In genomic region chr5:14676320-14676719, GRCh38 we compare ENCODE assay signal across 8 cellular contexts. TPM values are rescaled to one million over a fixed set of nuclear protein-coding genes. Genes with fewer than 3 reads are reported as not detected.
A peak's percentile ranks its signal among the peaks of the same experiment; 100 is the strongest.
DNase-seq lines count a peak whose midpoint lies in the region; ATAC-seq, FAIRE-seq and TF ChIP-seq lines count a peak whose summit lies in the region.

No MANE protein-coding gene starts in this region.

- peaks cover 28% of the 10 kb centered on the region for H3F3A ChIP-seq in SU-DHL-6 (ENCODE audit: insufficient read depth)

- H4K20me1 ChIP-seq in HepG2 (ENCODE audit: insufficient read depth, low read length), result peaks cover 9% of the 10 kb centered on the region
- H4K20me1 ChIP-seq in SU-DHL-6 (ENCODE audit: low read depth, low read length), result no peaks in the 10 kb centered on the region; the same call in 1 of the 2 replicates

- H3K27me3 ChIP-seq in right lobe of liver (no peaks in the 10 kb centered on the region), HepG2 (ENCODE audit: control insufficient read depth in 1 of 2, insufficient read depth in 2 of 2, low read length in 2 of 2) (no peaks in the 10 kb centered on the region), SU-DHL-6 (ENCODE audit: low read length) (no peaks in the 10 kb centered on the region), suprapubic skin (no peaks in the 10 kb centered on the region)

- H3K36me3 ChIP-seq in right lobe of liver (peaks cover 0 to 21% (median under 1%) of the 10 kb centered on the region in 4 donors), HepG2 (replicated peaks in 1 of 2; ENCODE audit: control insufficient read depth in 1 of 2, insufficient read depth in 2 of 2, low read length in 2 of 2) (peaks cover 11 to 63% of the 10 kb centered on the region in 2 experiments), SU-DHL-6 (ENCODE audit: low read length) (peaks cover 20% of the 10 kb centered on the region; the same call in 1 of the 2 replicates), suprapubic skin (peaks cover 26% of the 10 kb centered on the region)

- no peak for TF ChIP-seq RAD21 in HepG2 (CRISPR knock-in tag; IDR thresholded peaks at IDR 0.05)

- no peak overlapping the region for H3K27ac Mint-ChIP-seq in progenitor cell of endocrine pancreas

- H3K9me2 ChIP-seq in SU-DHL-6 (replicated peaks; ENCODE audit: insufficient read depth, low read length), result no peaks in the 10 kb centered on the region

- no peaks in the 10 kb centered on the region for H3K27me3 Mint-ChIP-seq in progenitor cell of endocrine pancreas

- intact Hi-C loops in right lobe of liver (cut with DNase I) (no loop called here), HepG2 (cut with micrococcal nuclease; ENCODE audit: unreplicated experiment) (no loop called here)

- TF ChIP-seq EP300 in HepG2 (IDR thresholded peaks at IDR 0.05; ENCODE audit: low read depth in 2 of 2, low read length in 2 of 2) (no peak), HepG2 (CRISPR knock-in tag; IDR thresholded peaks at IDR 0.05; ENCODE audit: borderline replicate concordance) (no peak), suprapubic skin (IDR thresholded peaks at IDR 0.05) (no peak)

- POLR2A ChIA-PET in HepG2 (lab: Yijun Ruan, JAX), result no interaction called here

- ATAC-seq in right lobe of liver (peak; percentile 21 to 58 (median 52)), HepG2 (no peak), HG03060 (IDR thresholded peaks at IDR 0.05; ENCODE audit: low read depth, unreplicated experiment) (peak; percentile 26)

- H2AFZ ChIP-seq in HepG2 (ENCODE audit: low read length) (no peak overlapping the region), SU-DHL-6 (ENCODE audit: low read depth, low read length, severe bottlenecking) (no peak overlapping the region)

- in situ Hi-C loops in HepG2 (cut with HindIII; ENCODE audit: extremely low pct_ligation_motif_present, low pct_unique_long_range_greater_than_20kb), result no loop called here

- TF ChIP-seq POLR2A in right lobe of liver (IDR thresholded peaks at IDR 0.05) (no peak), HepG2 (IDR thresholded peaks at IDR 0.05; ENCODE audit: insufficient read depth in 1 of 2, low read depth in 2 of 2, low read length in 2 of 2) (no peak), suprapubic skin (IDR thresholded peaks at IDR 0.05) (no peak)

- CTCF ChIA-PET in HepG2 (lab: Yijun Ruan, JAX; ENCODE audit: low intra/inter-chr PET ratio, low total read pairs), result no interaction called here

- H3K36me3 Mint-ChIP-seq in progenitor cell of endocrine pancreas (ENCODE audit: insufficient read depth), result peaks cover 16% of the 10 kb centered on the region

- peaks cover 0 to 33% (median 13%) of the 10 kb centered on the region in 4 donors for H3K4me1 ChIP-seq in right lobe of liver
- peaks cover 21% of the 10 kb centered on the region for H3K4me1 ChIP-seq in HepG2 (ENCODE audit: insufficient read depth, low read length)
- H3K4me1 ChIP-seq in suprapubic skin, result peaks cover 53% of the 10 kb centered on the region

- H3K9me3 Mint-ChIP-seq in progenitor cell of endocrine pancreas (ENCODE audit: low read depth), result no peaks in the 10 kb centered on the region

- no TSS peak for BruUV-seq in HepG2 (replicated peaks; lab: Mats Ljungman, UMichigan)

- H3K9me3 ChIP-seq in right lobe of liver (no peaks in the 10 kb centered on the region), HepG2 (ENCODE audit: low read length) (no peaks in the 10 kb centered on the region), SU-DHL-6 (ENCODE audit: insufficient read depth, low read length) (no peaks in the 10 kb centered on the region), suprapubic skin (no peaks in the 10 kb centered on the region)

- 54% methylated on average over 3 of the region's 3 CpGs for WGBS in right lobe of liver (ENCODE audit: insufficient coverage, low coverage, low lambda C conversion rate, missing lambda C conversion rate)
- 100% methylated on average over 3 of the region's 3 CpGs for WGBS in HepG2 (ENCODE audit: low lambda C conversion rate)
- WGBS in suprapubic skin, result 43% methylated on average over 3 of the region's 3 CpGs

- no peak for TF ChIP-seq CTCF in right lobe of liver (IDR thresholded peaks at IDR 0.05)
- TF ChIP-seq CTCF in HepG2 (CRISPR knock-in tag; IDR thresholded peaks at IDR 0.05), result no peak
- TF ChIP-seq CTCF in SU-DHL-6 (IDR thresholded peaks at IDR 0.05; ENCODE audit: insufficient read depth, low read length, poor library complexity, severe bottlenecking), result no peak
- TF ChIP-seq CTCF in suprapubic skin (IDR thresholded peaks at IDR 0.05), result no peak
- no peak for TF ChIP-seq CTCF in progenitor cell of endocrine pancreas (IDR thresholded peaks at IDR 0.05; ENCODE audit: unreplicated experiment)

- FAIRE-seq in HepG2 (lab: Jason Lieb, UNC), result no peak

- H3K4me2 ChIP-seq in HepG2 (ENCODE audit: low read depth, low read length), result no peak overlapping the region
- H3K4me2 ChIP-seq in SU-DHL-6 (ENCODE audit: low read depth, low read length, poor library complexity, severe bottlenecking), result peak overlapping the region; percentile 91

- H3K4me3 Mint-ChIP-seq in progenitor cell of endocrine pancreas (ENCODE audit: low read depth), result no peak overlapping the region

- peaks cover 9% of the 10 kb centered on the region for H3K4me1 Mint-ChIP-seq in progenitor cell of endocrine pancreas (ENCODE audit: low read depth)

- DNase-seq in right lobe of liver (no peak), HepG2 (ENCODE audit: low spot score) (no peak), fibroblast of gingiva (ENCODE audit: low read depth) (peak; percentile 14), suprapubic skin (ENCODE audit: low spot score in 2 of 2) (no peak), SK-N-DZ (ENCODE audit: low spot score) (no peak), progenitor cell of endocrine pancreas (ENCODE audit: low spot score, unreplicated experiment) (no peak)

- peaks cover 63% of the 10 kb centered on the region for H3K79me2 ChIP-seq in HepG2 (ENCODE audit: insufficient read depth, low read length)
- H3K79me2 ChIP-seq in SU-DHL-6 (ENCODE audit: insufficient read depth, low read length), result peaks cover 91% of the 10 kb centered on the region

- H3K9ac ChIP-seq in HepG2 (ENCODE audit: insufficient read depth, low read depth, low read length) (no peak overlapping the region), SU-DHL-6 (ENCODE audit: low read length) (peak overlapping the region; percentile 58)

- H3K4me3 ChIP-seq in right lobe of liver (no peak overlapping the region), HepG2 (replicated peaks in 1 of 3; ENCODE audit: insufficient read depth in 1 of 3, low read depth in 2 of 3, low read length in 3 of 3) (no peak overlapping the region), SU-DHL-6 (ENCODE audit: insufficient read depth, low read length, poor library complexity, severe bottlenecking) (peak overlapping the region; percentile 42), suprapubic skin (no peak overlapping the region)

- H3K27ac ChIP-seq in right lobe of liver (no peak overlapping the region), HepG2 (ENCODE audit: extremely low read length, insufficient read depth, low read length) (no peak overlapping the region), SU-DHL-6 (ENCODE audit: low read depth, low read length) (peak overlapping the region; percentile 86), suprapubic skin (peak overlapping the region; percentile 9)

TF ChIP-seq in HepG2, 621 proteins besides CTCF, POLR2A, EP300 and RAD21 (continues in another document):
- no peak for TF ChIP-seq ZKSCAN1 (IDR thresholded peaks at IDR 0.05; ENCODE audit: low read length)
- no peak for TF ChIP-seq TRIM24 (CRISPR knock-in tag; IDR thresholded peaks at IDR 0.05)
- TF ChIP-seq ZNF550 (CRISPR knock-in tag; IDR thresholded peaks at IDR 0.05; ENCODE audit: borderline replicate concordance), result no peak
- TF ChIP-seq U2AF2 (IDR thresholded peaks at IDR 0.05; ENCODE audit: low read depth, low read length), result no peak
- no peak for TF ChIP-seq IKZF5 (CRISPR knock-in tag; IDR thresholded peaks at IDR 0.05)
- no peak for TF ChIP-seq THAP11 (CRISPR knock-in tag; IDR thresholded peaks at IDR 0.05)

RNA-seq across cellular contexts. Expression of gene OTULIN, which starts 11.8 kb away (rescaled TPM):
- total RNA-seq in right lobe of liver (10 to 100 TPM; 25.2 to 34.8 (median 29.2) TPM), HepG2 (2016; rRNA removed; fragmentation: Illumina TruSeq; extraction: Trizol) (31.9 and 34.8 TPM in 2 replicates), suprapubic skin (100 to 1,000 TPM in 1 of 4 donors, 10 to 100 TPM in 3; 44.8 to 155 (median 62.5) TPM), progenitor cell of endocrine pancreas (30.0 and 36.4 TPM in 2 replicates)
- total RNA-seq in HepG2 (2016; cell fraction: cytosol; rRNA removed; fragmentation: Illumina TruSeq; extraction: Trizol; ENCODE audit: low read depth), result 16.9 and 21.4 TPM in 2 replicates
- total RNA-seq in HepG2 (2016; cell fraction: insoluble cytoplasmic fraction; rRNA removed; fragmentation: Illumina TruSeq; extraction: Trizol), result 31.8 and 34.4 TPM in 2 replicates
- total RNA-seq in HepG2 (2016; cell fraction: membrane; rRNA removed; fragmentation: Illumina TruSeq; extraction: Trizol), result 19.5 and 20.6 TPM in 2 replicates
- 45.8 and 50.5 TPM in 2 replicates for total RNA-seq in HepG2 (2016; cell fraction: nucleus; rRNA removed; fragmentation: Illumina TruSeq; extraction: Trizol)
- polyA plus RNA-seq in HepG2 (2011; rRNA removed), result 7.0 and 8.9 TPM in 2 replicates
- polyA plus RNA-seq in HepG2 (2011; cell fraction: cytosol; rRNA removed), result 4.9 and 6.8 TPM in 2 replicates
- polyA plus RNA-seq in HepG2 (2011; cell fraction: nucleus; rRNA removed), result 10.3 and 10.8 TPM in 2 replicates
- polyA plus RNA-seq in HepG2 (2012), result 6.9 and 8.0 TPM in 2 replicates
- polyA plus RNA-seq in HepG2 (2016; cell fraction: cytosol; fragmentation: Illumina TruSeq; extraction: Trizol; ENCODE audit: low read depth), result 3.0 and 5.2 TPM in 2 replicates
- 21.4 and 24.2 TPM in 2 replicates for polyA plus RNA-seq in HepG2 (2016; cell fraction: insoluble cytoplasmic fraction; fragmentation: Illumina TruSeq; extraction: Trizol; ENCODE audit: low read depth)
- 8.4 and 9.0 TPM in 2 replicates for polyA plus RNA-seq in HepG2 (2016; cell fraction: membrane; fragmentation: Illumina TruSeq; extraction: Trizol; ENCODE audit: low read depth)
- 20.2 and 24.3 TPM in 2 replicates for polyA plus RNA-seq in HepG2 (2016; cell fraction: nucleus; fragmentation: Illumina TruSeq; extraction: Trizol; ENCODE audit: insufficient read depth, low read depth)
- 31.4 and 78.2 TPM in 2 replicates for polyA minus RNA-seq in HepG2 (2011; rRNA and poly(A)+ RNA removed; ENCODE audit: low replicate concordance)
- 8.8 and 9.8 TPM in 2 replicates for polyA minus RNA-seq in HepG2 (2011; cell fraction: cytosol; rRNA and poly(A)+ RNA removed)
- polyA minus RNA-seq in HepG2 (2011; cell fraction: nucleus; rRNA and poly(A)+ RNA removed), result 72.2 and 76.3 TPM in 2 replicates
- polyA plus RNA-seq in SK-N-DZ (2014; cell fraction: cytosol; rRNA removed), result 17.8 and 47.2 TPM in 2 replicates
- 15.2 and 21.5 TPM in 2 replicates for polyA plus RNA-seq in SK-N-DZ (2014; cell fraction: nucleus; rRNA removed)

Comparison
In these comparisons a context has a peak if more than half of its experiments do, and no peak if none do; other contexts are left out.
1. H3K27ac ChIP-seq: peak in SU-DHL-6 (single experiment) and suprapubic skin (single experiment); none in right lobe of liver (0 of 3) and HepG2 (single experiment).